8 cellular contexts compared by ENCODE assay signal in the genomic region with DNA sequence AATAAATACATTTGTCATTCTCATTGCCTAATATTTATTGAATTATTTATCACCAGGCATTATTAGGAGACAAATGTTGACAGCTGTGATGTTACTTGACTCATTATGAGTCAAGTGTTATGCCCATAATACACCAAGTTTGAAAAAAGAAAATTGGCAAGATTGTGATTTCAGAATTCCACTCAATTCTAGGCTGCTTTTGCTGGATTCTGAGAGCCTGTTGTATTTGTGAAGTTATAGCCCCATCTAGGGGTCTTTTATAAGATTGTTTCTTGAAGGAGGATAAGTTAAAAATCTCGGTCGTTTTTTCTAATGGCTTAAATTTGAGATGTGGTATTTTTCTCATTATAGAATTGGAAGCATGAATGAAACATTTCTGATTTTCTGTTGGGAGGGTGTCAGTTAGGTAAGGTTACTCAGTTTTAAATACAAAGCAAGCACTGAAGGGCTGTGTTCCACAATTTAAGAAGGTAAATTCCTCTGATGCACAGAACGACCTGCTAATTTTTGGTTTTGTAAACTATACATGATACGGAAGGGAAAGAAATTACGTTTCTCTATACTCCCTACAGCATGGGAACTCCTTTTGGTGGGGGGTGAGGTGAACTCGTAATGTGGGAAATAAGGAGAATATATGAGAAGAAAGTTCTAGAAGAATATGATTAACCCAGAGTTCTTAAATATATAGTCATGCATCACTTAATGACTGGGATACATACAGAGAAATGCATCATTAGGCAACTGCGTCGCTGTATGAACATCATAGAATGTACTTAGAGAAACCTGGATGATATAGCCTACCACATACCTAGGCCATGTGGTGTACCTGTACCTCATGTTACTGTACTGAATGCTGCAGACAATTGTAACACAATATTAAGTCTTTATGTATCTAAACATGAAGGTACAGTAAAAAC. TPM values are rescaled to one million over a fixed set of nuclear protein-coding genes. Genes with fewer than 3 reads are reported as not detected.
DNase-seq lines count a peak whose midpoint lies in the region; ATAC-seq and TF ChIP-seq lines count a peak whose summit lies in the region.

No MANE protein-coding gene starts in this region.

- H3K27ac ChIP-seq in SJSA1: peak overlapping the region; percentile 98

- peaks cover 19% of the 10 kb centered on the region for H3K4me1 ChIP-seq in SJSA1 (replicated peaks)

- no peaks in the 10 kb centered on the region for H3K36me3 ChIP-seq in SJSA1

- peaks cover 11% of the 10 kb centered on the region for H3K4me1 Mint-ChIP-seq in osteocyte (ENCODE audit: unreplicated experiment)
- no peaks in the 10 kb centered on the region for H3K4me1 Mint-ChIP-seq in activated T-helper 17 cell treated with anti-CD3 and anti-CD28 coated beads, Interleukin-2, amount 50 U/mL, for 72 hours

- ATAC-seq in GM21737 (IDR thresholded peaks at IDR 0.05; ENCODE audit: unreplicated experiment): no peak
- ATAC-seq in activated T-helper 17 cell treated with anti-CD3 and anti-CD28 coated beads, Interleukin-2, amount 50 U/mL, for 72 hours (replicated peaks): no peak

- no peak overlapping the region for H3K4me3 Mint-ChIP-seq in osteocyte (ENCODE audit: unreplicated experiment)
- no peak overlapping the region for H3K4me3 Mint-ChIP-seq in activated T-helper 17 cell treated with anti-CD3 and anti-CD28 coated beads, Interleukin-2, amount 50 U/mL, for 72 hours

- no peaks in the 10 kb centered on the region for H3K9me3 ChIP-seq in SJSA1 (replicated peaks)

- no peaks in the 10 kb centered on the region for H3K27me3 ChIP-seq in SJSA1 (replicated peaks)

- H3K4me3 ChIP-seq in LNCaP clone FGC (ENCODE audit: low read depth, low read length) (no peak overlapping the region), SJSA1 (no peak overlapping the region), fibroblast of mammary gland (ENCODE audit: control insufficient read depth, low read depth, low read length) (no peak overlapping the region), lower leg skin (ENCODE audit: low read depth, poor library complexity, severe bottlenecking) (no peak overlapping the region)

- TF ChIP-seq CTCF in LNCaP clone FGC (IDR thresholded peaks at IDR 0.05; ENCODE audit: control insufficient read depth, extremely low read depth, insufficient read depth) (peak; percentile 46), fibroblast of mammary gland (conservative IDR thresholded peaks at IDR 0.05; ENCODE audit: control insufficient read depth, insufficient read depth, low read depth, low read length) (peak; percentile 55), osteocyte (IDR thresholded peaks at IDR 0.05) (peak; percentile 78), lower leg skin (IDR thresholded peaks at IDR 0.05) (no peak)

- no peaks in the 10 kb centered on the region for H3K36me3 Mint-ChIP-seq in osteocyte (ENCODE audit: unreplicated experiment)
- H3K36me3 Mint-ChIP-seq in activated T-helper 17 cell treated with anti-CD3 and anti-CD28 coated beads, Interleukin-2, amount 50 U/mL, for 72 hours (ENCODE audit: low read depth): no peaks in the 10 kb centered on the region

- DNase-seq in Daoy (ENCODE audit: low read depth) (peak; percentile 59), LNCaP clone FGC (ENCODE audit: low read depth) (no peak), SJSA1 (ENCODE audit: low read depth in 1 of 2, low spot score in 2 of 2) (peak in 1 of 2 experiments; percentile 55), fibroblast of mammary gland (ENCODE audit: low read depth) (peak; percentile 77), osteocyte (ENCODE audit: extremely low spot score, unreplicated experiment) (no peak), lower leg skin (ENCODE audit: low spot score in 2 of 2) (no peak)

- intact Hi-C loops in lower leg skin (cut with DNase I; ENCODE audit: low total_unique reads): no loop called here

- H3K27me3 Mint-ChIP-seq in osteocyte (ENCODE audit: unreplicated experiment): no peaks in the 10 kb centered on the region
- no peaks in the 10 kb centered on the region for H3K27me3 Mint-ChIP-seq in activated T-helper 17 cell treated with anti-CD3 and anti-CD28 coated beads, Interleukin-2, amount 50 U/mL, for 72 hours

- no peaks in the 10 kb centered on the region for H3K9me3 Mint-ChIP-seq in osteocyte (ENCODE audit: unreplicated experiment)
- H3K9me3 Mint-ChIP-seq in activated T-helper 17 cell treated with anti-CD3 and anti-CD28 coated beads, Interleukin-2, amount 50 U/mL, for 72 hours: no peaks in the 10 kb centered on the region

- WGBS in lower leg skin, 2 donors: 54 to 56% methylated on average over 8 of the region's 8 CpGs

- H3K27ac Mint-ChIP-seq in osteocyte (ENCODE audit: unreplicated experiment): no peak overlapping the region
- H3K27ac Mint-ChIP-seq in activated T-helper 17 cell treated with anti-CD3 and anti-CD28 coated beads, Interleukin-2, amount 50 U/mL, for 72 hours: no peak overlapping the region

- no peak for TF ChIP-seq POLR2A in lower leg skin (IDR thresholded peaks at IDR 0.05)

RNA-seq across cellular contexts. Expression of a gene that starts 2.6 kb away (rescaled TPM):
- total RNA-seq in Daoy (2014; rRNA removed; shearing (Covaris generic)): 0.34 and 0.36 TPM in 2 replicates
- 0.06 and 0.58 TPM in 2 replicates for total RNA-seq in SJSA1 (2014; rRNA removed; shearing (Covaris generic))
- total RNA-seq in osteocyte (0.35 TPM in 1 of 2 replicates, not detected in the other), lower leg skin (under 1 TPM in 3 of 4 donors, not detected in 1; 0.08 to 0.78 (median 0.27) TPM)
- under 1 TPM; 0.19 to 0.52 TPM for total RNA-seq in activated T-helper 17 cell treated with anti-CD3 and anti-CD28 coated beads, Interleukin-2, amount 50 U/mL, for 72 hours

RNA-seq across cellular contexts. Expression of a gene that starts 32.6 kb away (rescaled TPM):
- total RNA-seq in Daoy (2014; rRNA removed; shearing (Covaris generic)): 6.5 and 6.9 TPM in 2 replicates
- 2.3 and 7.2 TPM in 2 replicates for total RNA-seq in SJSA1 (2014; rRNA removed; shearing (Covaris generic))
- total RNA-seq in osteocyte (4.0 TPM in 2 replicates), lower leg skin (1 to 10 TPM; 4.8 to 8.7 (median 6.8) TPM)
- 1 to 10 TPM; 5.9 to 8.3 TPM for total RNA-seq in activated T-helper 17 cell treated with anti-CD3 and anti-CD28 coated beads, Interleukin-2, amount 50 U/mL, for 72 hours

Comparison
In these comparisons a context has a peak if more than half of its experiments do, and no peak if none do; other contexts are left out.
1. DNase-seq: peak in Daoy (single experiment) and fibroblast of mammary gland (single experiment); none in LNCaP clone FGC (single experiment), osteocyte (single experiment) and lower leg skin (0 of 2).
2. CTCF ChIP-seq: peak in LNCaP clone FGC (single experiment), fibroblast of mammary gland (single experiment) and osteocyte (single experiment); none in lower leg skin (0 of 3).